In genomic region chr9:132708769-132709168, GRCh38 we compare ENCODE assay signal across 28 cellular contexts.
"Had no signal": no experiment of that assay in that cellular context is flagged by ENCODE, and none has a peak within 500 bp of the region (broad histone marks: within the 10 kb centered on the region; RNA-seq: fewer than 3 reads in every experiment).

No MANE protein-coding gene starts in this region.

- H3K36me3 ChIP-seq: ascending aorta, breast epithelium, cardiac muscle cell, colonic mucosa had no signal

- H3K9me3 ChIP-seq: ascending aorta, breast epithelium, colonic mucosa had no signal

- H3K4me3 ChIP-seq: ascending aorta, breast epithelium, cardiac muscle cell, colonic mucosa had no signal

- H3K27me3 ChIP-seq: ascending aorta, breast epithelium, cardiac muscle cell, colonic mucosa had no signal

- DNase-seq: activated CD4-positive, alpha-beta memory T cell treated with anti-CD3 and anti-CD28 coated beads for 36 hours; activated CD4-positive, alpha-beta T cell treated with anti-CD3 and anti-CD28 coated beads for 36 hours; activated CD4-positive, alpha-beta T cell treated with anti-CD3 and anti-CD28 coated beads, Interleukin-2, amount 10 ng/mL, durations not matched to agents 24 days and 14 days; activated CD4-positive, CD25-positive, alpha-beta regulatory T cell; activated CD4-positive, CD25-positive, alpha-beta regulatory T cell treated with anti-CD3 and anti-CD28 coated beads, Interleukin-2, amount 50 U/mL, for 72 hours; activated CD8-positive, alpha-beta memory T cell treated with anti-CD3 and anti-CD28 coated beads, Interleukin-2, amount 10 ng/mL, durations not matched to agents 7 days and 5 days; activated CD8-positive, alpha-beta memory T cell treated with anti-CD3 and anti-CD28 coated beads, Interleukin-2, amount 50 U/mL, for 4 hours; activated CD8-positive, alpha-beta T cell treated with anti-CD3 and anti-CD28 coated beads, Interleukin-2, amount 10 ng/mL, durations not matched to agents 7 days and 5 days; activated gamma-delta T cell; activated naive CD4-positive, alpha-beta T cell; activated naive CD4-positive, alpha-beta T cell treated with anti-CD3 and anti-CD28 coated beads, Interleukin-2, amount 10 ng/mL, durations not matched to agents 7 days and 5 days; activated naive CD8-positive, alpha-beta T cell treated with anti-CD3 and anti-CD28 coated beads, Interleukin-2, amount 10 ng/mL, durations not matched to agents 7 days and 5 days; activated T-cell treated with anti-CD3 and anti-CD28 coated beads for 4 hours; activated T-cell treated with anti-CD3 and anti-CD28 coated beads, Interleukin-2, amount 50 U/mL, for 24 hours; activated T-cell treated with anti-CD3 and anti-CD28 coated beads, Interleukin-2, amount 50 U/mL, for 72 hours; central memory CD4-positive, alpha-beta T cell; cerebellar nuclear complex; colonic mucosa; effector CD8-positive, alpha-beta T cell; foreskin fibroblast; head of caudate nucleus; hippocampal formation; T1000 had no signal

- ATAC-seq: activated CD4-positive, alpha-beta T cell treated with anti-CD3 and anti-CD28 coated beads for 36 hours; activated CD8-positive, alpha-beta memory T cell treated with anti-CD3 and anti-CD28 coated beads, Interleukin-2, amount 10 ng/mL, durations not matched to agents 7 days and 5 days; activated CD8-positive, alpha-beta T cell treated with anti-CD3 and anti-CD28 coated beads, Interleukin-2, amount 10 ng/mL, durations not matched to agents 7 days and 5 days; activated naive CD4-positive, alpha-beta T cell treated with anti-CD3 and anti-CD28 coated beads, Interleukin-2, amount 50 U/mL, for 72 hours; activated T-cell treated with anti-CD3 and anti-CD28 coated beads, Interleukin-2, amount 50 U/mL, for 72 hours; esophagus mucosa had no signal
